ENCODE assay signal across 20 cellular contexts in the genomic region with DNA sequence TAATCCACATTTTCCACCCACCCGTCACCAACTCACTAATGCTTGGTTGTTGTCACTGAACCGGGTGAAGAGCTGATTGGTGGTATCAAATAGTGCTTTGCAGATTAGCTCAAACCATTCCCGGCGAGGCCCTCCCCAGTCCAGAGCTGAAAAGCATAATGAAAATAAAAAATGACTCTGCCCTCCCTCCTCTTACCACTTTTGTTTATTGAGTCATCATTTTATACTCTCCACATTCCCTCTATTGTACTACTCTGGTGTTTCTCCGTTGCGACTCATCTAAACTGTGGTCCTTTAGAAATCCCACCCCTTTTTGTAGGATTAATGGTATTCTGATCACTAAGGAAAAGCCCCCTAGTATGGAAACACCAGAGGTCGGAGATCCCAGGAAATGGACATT. TPM values are rescaled to one million over a fixed set of nuclear protein-coding genes. Genes with fewer than 3 reads are reported as not detected.
A peak's percentile ranks its signal among the peaks of the same experiment; 100 is the strongest.
DNase-seq lines count a peak whose midpoint lies in the region; ATAC-seq and TF ChIP-seq lines count a peak whose summit lies in the region.
"Had no signal": no experiment of that assay in that cellular context is flagged by ENCODE, and none has a peak within 500 bp of the region (broad histone marks: within the 10 kb centered on the region; RNA-seq: fewer than 3 reads in every experiment).

No MANE protein-coding gene starts in this region.

- H3K27me3 ChIP-seq in smooth muscle cell (ENCODE audit: low read depth), result no peaks in the 10 kb centered on the region
- H3K27me3 ChIP-seq: BLaER1, cardiac muscle cell, esophagus squamous epithelium, Peyer's patch had no signal

- H3K27ac ChIP-seq in smooth muscle cell (ENCODE audit: low read depth), result peak overlapping the region; percentile 26
- H3K27ac ChIP-seq: BLaER1, cardiac muscle cell, esophagus squamous epithelium, Peyer's patch had no signal

- WGBS in smooth muscle cell (ENCODE audit: low lambda C conversion rate), result 63% methylated on average over 7 of the region's 7 CpGs

- peaks cover 19% of the 10 kb centered on the region for H3K36me3 ChIP-seq in smooth muscle cell (ENCODE audit: low read depth)

- no peaks in the 10 kb centered on the region for H3K4me1 ChIP-seq in smooth muscle cell (ENCODE audit: low read depth)
- H3K4me1 ChIP-seq: BLaER1, Peyer's patch had no signal

- ATAC-seq in SK-N-SH treated with all-trans-retinoic acid at 6 μM for 48 hours (peak; percentile 69), GM19397 (IDR thresholded peaks at IDR 0.05; ENCODE audit: unreplicated experiment) (no peak)

- no peaks in the 10 kb centered on the region for H3K9me3 ChIP-seq in smooth muscle cell (replicated peaks; ENCODE audit: low read depth)
- H3K9me3 ChIP-seq: BLaER1, esophagus squamous epithelium, Peyer's patch had no signal

- no peak overlapping the region for H2AFZ ChIP-seq in smooth muscle cell (ENCODE audit: low read depth)

- H4K20me1 ChIP-seq in smooth muscle cell (ENCODE audit: low read depth), result no peaks in the 10 kb centered on the region
- H4K20me1 ChIP-seq: BLaER1 had no signal

- DNase-seq in GM03348 (ENCODE audit: low spot score) (peak; percentile 30), fibroblast of peridontal ligament (ENCODE audit: extremely low read depth) (peak; percentile 78), smooth muscle cell (lab: John Stamatoyannopoulos, UW; ENCODE audit: unreplicated experiment) (no peak), AML-193 (lab: John Stamatoyannopoulos, UW) (no peak), NCI-H1694 (lab: John Stamatoyannopoulos, UW) (no peak), GF-D8 (lab: John Stamatoyannopoulos, UW) (no peak)
- DNase-seq: activated naive CD4-positive, alpha-beta T cell treated with anti-CD3 and anti-CD28 coated beads, Interleukin-2, amount 50 U/mL, for 16 hours; DMS 273 treated with DMSO at 0.1 percent for 48 hours; effector CD4-positive, alpha-beta T cell; esophagus squamous epithelium; GOT3; mammary epithelial cell; NCI-H2171 treated with DMSO at 0.1 percent for 48 hours; nephron progenitor cell; Peyer's patch; SW 1271 had no signal

- H3F3A ChIP-seq in smooth muscle cell (ENCODE audit: low read depth), result peaks cover 3% of the 10 kb centered on the region

- no peak overlapping the region for H3K4me3 ChIP-seq in smooth muscle cell
- H3K4me3 ChIP-seq: BLaER1, cardiac muscle cell, esophagus squamous epithelium, Peyer's patch had no signal

- H3K4me2 ChIP-seq in smooth muscle cell, result no peak overlapping the region
- H3K4me2 ChIP-seq: BLaER1 had no signal

- no peaks in the 10 kb centered on the region for H3K79me2 ChIP-seq in smooth muscle cell (ENCODE audit: low read depth)

- no peak overlapping the region for H3K9ac ChIP-seq in smooth muscle cell (ENCODE audit: low read depth)
- H3K9ac ChIP-seq: BLaER1 had no signal

- no peak for TF ChIP-seq CTCF in smooth muscle cell (IDR thresholded peaks at IDR 0.05; ENCODE audit: borderline replicate concordance, insufficient read depth, poor library complexity, severe bottlenecking)

TF ChIP-seq in SK-N-SH treated with all-trans-retinoic acid at 6 μM for 48 hours, 23 proteins besides CTCF, POLR2A, EP300 and RAD21:
- TF ChIP-seq PATZ1 (CRISPR knock-in tag; IDR thresholded peaks at IDR 0.05; ENCODE audit: borderline replicate concordance), result no peak
- TF ChIP-seq ARNTL (CRISPR knock-in tag; IDR thresholded peaks at IDR 0.05; ENCODE audit: borderline replicate concordance, low read depth), result no peak
- TF ChIP-seq PPARA (CRISPR knock-in tag; IDR thresholded peaks at IDR 0.05; ENCODE audit: borderline replicate concordance), result no peak
- TF ChIP-seq CSDC2 (CRISPR knock-in tag; IDR thresholded peaks at IDR 0.05), result no peak
- TF ChIP-seq, protein P1, sequence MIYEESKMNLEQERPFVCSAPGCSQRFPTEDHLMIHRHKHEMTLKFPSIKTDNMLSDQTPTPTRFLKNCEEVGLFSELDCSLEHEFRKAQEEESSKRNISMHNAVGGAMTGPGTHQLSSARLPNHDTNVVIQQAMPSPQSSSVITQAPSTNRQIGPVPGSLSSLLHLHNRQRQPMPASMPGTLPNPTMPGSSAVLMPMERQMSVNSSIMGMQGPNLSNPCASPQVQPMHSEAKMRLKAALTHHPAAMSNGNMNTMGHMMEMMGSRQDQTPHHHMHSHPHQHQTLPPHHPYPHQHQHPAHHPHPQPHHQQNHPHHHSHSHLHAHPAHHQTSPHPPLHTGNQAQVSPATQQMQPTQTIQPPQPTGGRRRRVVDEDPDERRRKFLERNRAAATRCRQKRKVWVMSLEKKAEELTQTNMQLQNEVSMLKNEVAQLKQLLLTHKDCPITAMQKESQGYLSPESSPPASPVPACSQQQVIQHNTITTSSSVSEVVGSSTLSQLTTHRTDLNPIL (CRISPR knock-in tag; IDR thresholded peaks at IDR 0.05; ENCODE audit: low read depth), result no peak

RNA-seq across cellular contexts. Expression of gene AREL1, which starts 42.2 kb away (rescaled TPM):
- 27.3 and 33.5 TPM in 2 replicates for total RNA-seq in smooth muscle cell
- 9.4 and 9.6 TPM in 2 replicates for polyA plus RNA-seq in smooth muscle cell

RNA-seq across cellular contexts. Expression of gene FCF1, which starts 42.2 kb away (rescaled TPM):
- total RNA-seq in smooth muscle cell, result 34.9 and 36.2 TPM in 2 replicates
- 14.6 and 17.5 TPM in 2 replicates for polyA plus RNA-seq in smooth muscle cell

RNA-seq across cellular contexts. Expression of gene LTBP2, which starts 58.7 kb away (rescaled TPM):
- total RNA-seq in smooth muscle cell, result 103 and 108 TPM in 2 replicates
- 74.2 and 90.1 TPM in 2 replicates for polyA plus RNA-seq in smooth muscle cell

Comparison
In these comparisons a context has a peak if more than half of its experiments do, and no peak if none do; other contexts are left out.
1. DNase-seq: peak in GM03348 (single experiment) and fibroblast of peridontal ligament (single experiment); none in smooth muscle cell (single experiment), AML-193 (0 of 2), NCI-H1694 (single experiment) and GF-D8 (single experiment).